8 cellular contexts compared by ENCODE assay signal in genomic region chr19:58387338-58388174, GRCh38. TPM values are rescaled to one million over a fixed set of nuclear protein-coding genes. Genes with fewer than 3 reads are reported as not detected.
DNase-seq lines count a peak whose midpoint lies in the region; ATAC-seq and TF ChIP-seq lines count a peak whose summit lies in the region.

No MANE protein-coding gene starts in this region.

- peak overlapping the region; percentile 96 for H3K27ac Mint-ChIP-seq in dendritic cell treated with granulocyte-macrophage colony-stimulating factor and Interleukin-4, amounts not matched to agents 40 ng/mL and 50 ng/mL, for 4 days
- H3K27ac Mint-ChIP-seq in natural killer cell treated with Interleukin-12 subunit alpha and Interleukin-12 subunit beta and Interleukin-15 and Interleukin-18, amount 100 ng/mL, for 72 hours = peak overlapping the region; percentile 93 to 95

- peak overlapping the region; percentile 90 for H3K9ac ChIP-seq in ES-I3 (ENCODE audit: low read depth, low read length)

- ATAC-seq in natural killer cell treated with Interleukin-12 subunit alpha and Interleukin-12 subunit beta and Interleukin-15 and Interleukin-18, amount 100 ng/mL, for 72 hours = no peak
- ATAC-seq in GM21515 (IDR thresholded peaks at IDR 0.05; ENCODE audit: unreplicated experiment) = no peak
- no peak for ATAC-seq in GM18520 (IDR thresholded peaks at IDR 0.05; ENCODE audit: unreplicated experiment)

- TF ChIP-seq POLR2A in NB4 (IDR thresholded peaks at IDR 0.05; ENCODE audit: extremely low read depth, insufficient read length) = no peak

- peaks cover 60% of the 10 kb centered on the region for H3K36me3 Mint-ChIP-seq in dendritic cell treated with granulocyte-macrophage colony-stimulating factor and Interleukin-4, amounts not matched to agents 40 ng/mL and 50 ng/mL, for 4 days (ENCODE audit: low read depth)
- H3K36me3 Mint-ChIP-seq in natural killer cell treated with Interleukin-12 subunit alpha and Interleukin-12 subunit beta and Interleukin-15 and Interleukin-18, amount 100 ng/mL, for 72 hours = peaks cover 14% of the 10 kb centered on the region

- peaks cover 7% of the 10 kb centered on the region; the same call in 1 of the 2 replicates for H3K4me1 ChIP-seq in ES-I3 (ENCODE audit: insufficient read depth, low read length)

- DNase-seq in NB4 (ENCODE audit: low read depth) (no peak), GM19238 (ENCODE audit: insufficient read length, low spot score) (no peak), SKM-1 (lab: John Stamatoyannopoulos, UW; ENCODE audit: unreplicated experiment) (no peak)
- DNase-seq in natural killer cell treated with Interleukin-12 subunit alpha and Interleukin-12 subunit beta and Interleukin-15 and Interleukin-18, amount 100 ng/mL, for 72 hours (ENCODE audit: low spot score) = no peak

- peaks cover 36% of the 10 kb centered on the region for H3K4me1 Mint-ChIP-seq in dendritic cell treated with granulocyte-macrophage colony-stimulating factor and Interleukin-4, amounts not matched to agents 40 ng/mL and 50 ng/mL, for 4 days (ENCODE audit: low read depth)
- peaks cover 21 to 28% of the 10 kb centered on the region in 2 donors for H3K4me1 Mint-ChIP-seq in natural killer cell treated with Interleukin-12 subunit alpha and Interleukin-12 subunit beta and Interleukin-15 and Interleukin-18, amount 100 ng/mL, for 72 hours (ENCODE audit: low read depth in 2 of 2)

- TF ChIP-seq CTCF in NB4 (IDR thresholded peaks at IDR 0.05; ENCODE audit: low read depth, low read length) = no peak

- H3K9me3 Mint-ChIP-seq in dendritic cell treated with granulocyte-macrophage colony-stimulating factor and Interleukin-4, amounts not matched to agents 40 ng/mL and 50 ng/mL, for 4 days = no peaks in the 10 kb centered on the region
- H3K9me3 Mint-ChIP-seq in natural killer cell treated with Interleukin-12 subunit alpha and Interleukin-12 subunit beta and Interleukin-15 and Interleukin-18, amount 100 ng/mL, for 72 hours = no peaks in the 10 kb centered on the region

- H3K27me3 Mint-ChIP-seq in dendritic cell treated with granulocyte-macrophage colony-stimulating factor and Interleukin-4, amounts not matched to agents 40 ng/mL and 50 ng/mL, for 4 days = no peaks in the 10 kb centered on the region
- no peaks in the 10 kb centered on the region for H3K27me3 Mint-ChIP-seq in natural killer cell treated with Interleukin-12 subunit alpha and Interleukin-12 subunit beta and Interleukin-15 and Interleukin-18, amount 100 ng/mL, for 72 hours

- H3K36me3 ChIP-seq in ES-I3 (ENCODE audit: insufficient read depth, low read length) = peaks cover 23% of the 10 kb centered on the region

- intact Hi-C loops in dendritic cell treated with granulocyte-macrophage colony-stimulating factor and Interleukin-4, amounts not matched to agents 40 ng/mL and 50 ng/mL, for 4 days (cut with micrococcal nuclease) = loop anchor here (1.0 kb wide), 1 partner anchor 82 kb away; the partner anchor contains the start of gene ERVK3-1

- H3K9me3 ChIP-seq in ES-I3 (ENCODE audit: control insufficient read depth, insufficient read depth, low read length) = no peaks in the 10 kb centered on the region

- peak overlapping the region; percentile 96 for H3K4me3 Mint-ChIP-seq in dendritic cell treated with granulocyte-macrophage colony-stimulating factor and Interleukin-4, amounts not matched to agents 40 ng/mL and 50 ng/mL, for 4 days
- H3K4me3 Mint-ChIP-seq in natural killer cell treated with Interleukin-12 subunit alpha and Interleukin-12 subunit beta and Interleukin-15 and Interleukin-18, amount 100 ng/mL, for 72 hours = peak overlapping the region; percentile 90

- peak overlapping the region; percentile 99 for H3K4me3 ChIP-seq in NB4 (ENCODE audit: low read depth, low read length)

RNA-seq across cellular contexts. Expression of gene RPS5, which starts 0.5 kb away (rescaled TPM):
- 100 to 1,000 TPM; 757 to 786 TPM for total RNA-seq in natural killer cell treated with Interleukin-12 subunit alpha and Interleukin-12 subunit beta and Interleukin-15 and Interleukin-18, amount 100 ng/mL, for 72 hours

RNA-seq across cellular contexts. Expression of gene ZNF837, which starts 6.7 kb away (rescaled TPM):
- total RNA-seq in natural killer cell treated with Interleukin-12 subunit alpha and Interleukin-12 subunit beta and Interleukin-15 and Interleukin-18, amount 100 ng/mL, for 72 hours = under 1 TPM; 0.71 to 0.86 TPM

RNA-seq across cellular contexts. Expression of gene RNF225, which starts 7.9 kb away (rescaled TPM):
- total RNA-seq in natural killer cell treated with Interleukin-12 subunit alpha and Interleukin-12 subunit beta and Interleukin-15 and Interleukin-18, amount 100 ng/mL, for 72 hours = 1 to 10 TPM in 1 of 2 donors, under 1 TPM in 1; 0.59 to 3.2 TPM

RNA-seq across cellular contexts. Expression of gene ZNF584, which starts 20.9 kb away (rescaled TPM):
- 10 to 100 TPM in 1 of 2 donors, 1 to 10 TPM in 1; 8.4 to 18.5 TPM for total RNA-seq in natural killer cell treated with Interleukin-12 subunit alpha and Interleukin-12 subunit beta and Interleukin-15 and Interleukin-18, amount 100 ng/mL, for 72 hours

RNA-seq across cellular contexts. Expression of gene ZNF497, which starts 25.0 kb away (rescaled TPM):
- total RNA-seq in natural killer cell treated with Interleukin-12 subunit alpha and Interleukin-12 subunit beta and Interleukin-15 and Interleukin-18, amount 100 ng/mL, for 72 hours = 1 to 10 TPM in 1 of 2 donors, under 1 TPM in 1; 0.52 to 1.4 TPM
